8 cellular contexts compared by ENCODE assay signal in the genomic region with DNA sequence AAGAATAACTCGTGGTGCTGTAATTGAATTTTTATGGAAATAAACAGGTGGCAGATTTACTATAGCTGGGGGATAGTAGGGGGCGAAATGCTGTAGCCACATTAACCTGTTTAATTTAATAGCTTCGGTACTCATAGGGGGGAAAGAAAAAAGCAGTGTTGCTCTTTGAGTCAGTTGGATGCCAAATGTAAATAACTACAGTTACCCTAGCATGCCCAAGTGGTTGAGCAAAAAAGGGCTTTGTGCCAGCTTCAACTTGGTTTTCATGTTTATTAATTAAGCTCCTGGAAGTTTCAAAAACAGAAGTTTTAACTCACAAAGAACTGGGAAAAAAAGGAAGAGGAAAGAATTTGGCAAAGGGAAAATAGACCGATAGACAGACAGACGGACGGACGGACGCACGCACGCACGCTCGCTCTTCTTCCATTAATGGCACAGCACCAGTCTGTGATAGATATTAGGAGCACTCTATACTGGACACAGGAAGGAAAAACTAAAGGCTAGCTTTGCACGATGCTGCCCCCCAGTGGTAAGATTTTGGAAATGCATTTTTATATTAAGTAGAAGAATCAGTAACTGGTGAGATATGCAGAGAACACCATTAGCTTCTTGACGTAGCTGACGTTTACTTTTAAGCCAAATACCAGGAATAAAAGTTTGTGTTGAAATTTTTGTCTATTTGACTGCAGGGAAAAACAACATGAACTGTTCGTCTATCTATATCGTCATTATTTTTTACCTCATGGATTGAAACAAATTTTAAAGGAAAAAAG.
A peak's percentile ranks its signal among the peaks of the same experiment; 100 is the strongest.
DNase-seq lines count a peak whose midpoint lies in the region; ATAC-seq and TF ChIP-seq lines count a peak whose summit lies in the region.

No MANE protein-coding gene starts in this region.

- peak; percentile 63 for TF ChIP-seq CTCF in astrocyte of the spinal cord (IDR thresholded peaks at IDR 0.05; ENCODE audit: low read depth, low read length)

- DNase-seq in activated CD8-positive, alpha-beta memory T cell treated with anti-CD3 and anti-CD28 coated beads, Interleukin-2, amount 50 U/mL, for 48 hours, result peak; percentile 58
- no peak for DNase-seq in activated CD8-positive, alpha-beta memory T cell treated with anti-CD3 and anti-CD28 coated beads, Interleukin-2, amount 50 U/mL, for 4 hours
- DNase-seq in HS-27A (ENCODE audit: low read depth) (peak; percentile 84), NCI-H82 (lab: John Stamatoyannopoulos, UW) (peak; percentile 85), astrocyte of the spinal cord (ENCODE audit: low read depth, low spot score) (peak; percentile 87), iPS-NIHi11 (ENCODE audit: low spot score) (peak; percentile 79), smooth muscle cell of the brain vasculature (ENCODE audit: low read depth, low spot score) (peak; percentile 70)

- ATAC-seq in GM21515 (IDR thresholded peaks at IDR 0.05; ENCODE audit: unreplicated experiment), result peak; percentile 85

- H3K4me3 ChIP-seq in astrocyte of the spinal cord (ENCODE audit: low read depth, low read length), result peak overlapping the region; percentile 21

- in situ Hi-C loops in astrocyte of the spinal cord (cut with HindIII; ENCODE audit: low sequenced_read_pairs), result no loop called here
